Comparison of ENCODE assay signal across 9 cellular contexts in the genomic region with DNA sequence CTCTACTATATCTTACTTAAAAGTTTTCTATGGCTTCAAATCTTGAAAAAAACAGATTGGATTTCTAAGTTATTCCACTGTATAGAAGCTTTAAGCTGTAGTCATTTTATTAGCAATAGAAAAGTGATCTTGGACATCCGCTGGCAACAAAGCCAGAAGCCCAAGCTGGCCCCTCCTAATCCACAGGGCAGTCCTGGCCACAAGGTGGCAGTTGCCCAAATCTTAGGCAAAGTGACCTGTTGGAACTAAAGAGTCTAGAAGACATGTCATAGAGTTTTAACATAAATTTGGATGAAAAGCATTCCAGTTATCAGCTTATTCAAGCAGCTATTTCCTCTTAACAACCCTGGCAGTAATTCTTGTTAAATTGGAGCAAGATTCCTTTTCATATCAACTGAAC.
DNase-seq lines count a peak whose midpoint lies in the region; ATAC-seq and TF ChIP-seq lines count a peak whose summit lies in the region.
"Had no signal": no experiment of that assay in that cellular context is flagged by ENCODE, and none has a peak within 500 bp of the region (broad histone marks: within the 10 kb centered on the region; RNA-seq: fewer than 3 reads in every experiment).

No MANE protein-coding gene starts in this region.

- no peak overlapping the region for H3K27ac ChIP-seq in thoracic aorta

- H3K9me3 Mint-ChIP-seq in activated CD4-positive, alpha-beta T cell treated with anti-CD3 and anti-CD28 coated beads, Interleukin-2, amount 10 ng/mL, durations not matched to agents 7 days and 5 days: peaks cover 10% of the 10 kb centered on the region

- H3K4me1 ChIP-seq in thoracic aorta (ENCODE audit: control insufficient read depth in 1 of 2, low read depth in 2 of 2): peaks cover 5 to 29% of the 10 kb centered on the region in 2 donors

- peaks cover 22% of the 10 kb centered on the region for H3K27me3 Mint-ChIP-seq in activated CD4-positive, alpha-beta T cell treated with anti-CD3 and anti-CD28 coated beads, Interleukin-2, amount 10 ng/mL, durations not matched to agents 7 days and 5 days

- no peak overlapping the region for H3K4me3 ChIP-seq in thoracic aorta

- no peaks in the 10 kb centered on the region for H3K36me3 ChIP-seq in thoracic aorta

- H3K27me3 ChIP-seq in thoracic aorta (replicated peaks; ENCODE audit: insufficient read depth): no peaks in the 10 kb centered on the region

- H3K27ac Mint-ChIP-seq in activated CD4-positive, alpha-beta T cell treated with anti-CD3 and anti-CD28 coated beads, Interleukin-2, amount 10 ng/mL, durations not matched to agents 7 days and 5 days: no peak overlapping the region
- H3K27ac Mint-ChIP-seq: activated naive CD8-positive, alpha-beta T cell had no signal

- POLR2A ChIA-PET in activated CD4-positive, alpha-beta T cell treated with anti-CD3 and anti-CD28 coated beads, Interleukin-2, amount 10 ng/mL, durations not matched to agents 7 days and 5 days (lab: Charles Lee): interaction anchor here (0.6 kb wide), 1 partner anchor 618 kb away, joined by 3 read pairs; no protein-coding TSS in a partner anchor

- H3K36me3 Mint-ChIP-seq in activated CD4-positive, alpha-beta T cell treated with anti-CD3 and anti-CD28 coated beads, Interleukin-2, amount 10 ng/mL, durations not matched to agents 7 days and 5 days (ENCODE audit: low read depth): no peaks in the 10 kb centered on the region
- H3K36me3 Mint-ChIP-seq: activated naive CD8-positive, alpha-beta T cell had no signal

- TF ChIP-seq CTCF in thoracic aorta (IDR thresholded peaks at IDR 0.05): peak; percentile 63

- H3K4me3 Mint-ChIP-seq in activated CD4-positive, alpha-beta T cell treated with anti-CD3 and anti-CD28 coated beads, Interleukin-2, amount 10 ng/mL, durations not matched to agents 7 days and 5 days: no peak overlapping the region
- H3K4me3 Mint-ChIP-seq: activated naive CD8-positive, alpha-beta T cell had no signal

- no peaks in the 10 kb centered on the region for H3K9me3 ChIP-seq in thoracic aorta

- no peaks in the 10 kb centered on the region for H3K4me1 Mint-ChIP-seq in activated CD4-positive, alpha-beta T cell treated with anti-CD3 and anti-CD28 coated beads, Interleukin-2, amount 10 ng/mL, durations not matched to agents 7 days and 5 days

- ATAC-seq in thoracic aorta (ENCODE audit: insufficient number of reproducible peaks, low FRiP score, low read depth) (no peak), GM18868 (IDR thresholded peaks at IDR 0.05; ENCODE audit: unreplicated experiment) (no peak)

- peak; percentile 13 for DNase-seq in activated CD4-positive, alpha-beta T cell treated with anti-CD3 and anti-CD28 coated beads for 1 hour
- no peak for DNase-seq in activated CD4-positive, alpha-beta T cell treated with anti-CD3 and anti-CD28 coated beads, Interleukin-2, amount 10 ng/mL, durations not matched to agents 7 days and 5 days
- DNase-seq in NAMALWA (ENCODE audit: low spot score) (peak; percentile 41), astrocyte of the hippocampus (ENCODE audit: low read depth, low spot score) (peak; percentile 47), iPS-NIHi7 (ENCODE audit: extremely low spot score) (peak; percentile 69), thoracic aorta (ENCODE audit: low spot score) (no peak), NCI-H510A (lab: John Stamatoyannopoulos, UW) (no peak)

- CTCF ChIA-PET in activated CD4-positive, alpha-beta T cell treated with anti-CD3 and anti-CD28 coated beads, Interleukin-2, amount 10 ng/mL, durations not matched to agents 7 days and 5 days (lab: Charles Lee): interaction anchor here (1.4 kb wide), 1 partner anchor 9 kb away, joined by 3 read pairs; no protein-coding TSS in a partner anchor

Comparison
In these comparisons a context has a peak if more than half of its experiments do, and no peak if none do; other contexts are left out.
1. DNase-seq: peak in activated CD4-positive, alpha-beta T cell treated with anti-CD3 and anti-CD28 coated beads for 1 hour (single experiment), NAMALWA (single experiment), astrocyte of the hippocampus (single experiment) and iPS-NIHi7 (single experiment); none in activated CD4-positive, alpha-beta T cell treated with anti-CD3 and anti-CD28 coated beads, Interleukin-2, amount 10 ng/mL, durations not matched to agents 7 days and 5 days (single experiment), thoracic aorta (single experiment) and NCI-H510A (single experiment).